In the genomic region with DNA sequence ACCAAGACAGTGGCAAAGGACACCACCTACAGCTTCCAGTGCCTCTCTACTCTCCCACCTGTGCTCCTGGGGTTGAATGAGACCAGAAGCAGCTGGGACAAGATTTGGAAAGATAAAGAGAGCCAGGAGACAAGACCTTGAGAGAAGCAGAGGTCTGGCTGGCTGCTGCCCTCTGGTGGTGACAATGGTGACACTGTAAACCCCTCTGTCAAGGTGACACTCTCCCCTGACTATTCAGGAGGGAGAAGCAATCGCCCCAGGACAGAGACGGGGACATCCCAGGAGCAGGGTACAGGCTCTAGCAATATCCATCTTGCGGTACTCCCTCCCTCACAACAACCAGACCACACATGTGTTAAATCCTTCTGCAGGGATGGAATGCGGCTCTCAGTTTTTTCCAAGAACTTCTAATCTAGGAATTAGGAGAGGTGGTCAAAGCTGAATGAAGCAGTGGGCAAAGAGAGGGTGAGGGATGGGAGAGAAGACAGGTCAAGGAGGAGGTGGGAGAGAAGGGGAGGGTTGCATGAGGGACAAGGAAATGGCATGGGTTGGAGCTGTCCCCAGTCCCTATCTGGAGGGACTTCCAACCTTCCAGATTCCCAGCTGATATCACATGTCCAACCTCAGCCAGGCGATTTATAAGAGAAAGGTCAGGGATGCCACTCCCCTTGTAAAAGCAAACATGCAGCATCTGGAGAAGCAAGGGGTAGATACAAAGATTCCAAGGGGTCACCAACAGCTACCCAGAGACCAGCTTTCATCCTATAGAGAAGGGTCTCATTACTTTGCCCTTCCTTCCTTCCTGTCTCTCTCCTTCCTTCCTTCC, we compare ENCODE assay signal across 1 cellular context.
TF ChIP-seq lines count a peak whose summit lies in the region.

No MANE protein-coding gene starts in this region.

TF ChIP-seq in H1, 55 proteins besides CTCF, POLR2A, EP300 and RAD21:
- TF ChIP-seq SIN3A (conservative IDR thresholded peaks at IDR 0.05 in 1 of 2, IDR thresholded peaks at IDR 0.05 in 1 of 2; ENCODE audit: low read depth in 1 of 2, low read length in 2 of 2) (peak in 1 of 2 experiments; percentile 71; a peak in 2 of 4 replicates), CEBPB (IDR thresholded peaks at IDR 0.05; ENCODE audit: low read depth, low read length) (no peak), EGR1 (IDR thresholded peaks at IDR 0.05; ENCODE audit: borderline replicate concordance, low read depth, low read length) (no peak)
- TF ChIP-seq, protein P1, sequence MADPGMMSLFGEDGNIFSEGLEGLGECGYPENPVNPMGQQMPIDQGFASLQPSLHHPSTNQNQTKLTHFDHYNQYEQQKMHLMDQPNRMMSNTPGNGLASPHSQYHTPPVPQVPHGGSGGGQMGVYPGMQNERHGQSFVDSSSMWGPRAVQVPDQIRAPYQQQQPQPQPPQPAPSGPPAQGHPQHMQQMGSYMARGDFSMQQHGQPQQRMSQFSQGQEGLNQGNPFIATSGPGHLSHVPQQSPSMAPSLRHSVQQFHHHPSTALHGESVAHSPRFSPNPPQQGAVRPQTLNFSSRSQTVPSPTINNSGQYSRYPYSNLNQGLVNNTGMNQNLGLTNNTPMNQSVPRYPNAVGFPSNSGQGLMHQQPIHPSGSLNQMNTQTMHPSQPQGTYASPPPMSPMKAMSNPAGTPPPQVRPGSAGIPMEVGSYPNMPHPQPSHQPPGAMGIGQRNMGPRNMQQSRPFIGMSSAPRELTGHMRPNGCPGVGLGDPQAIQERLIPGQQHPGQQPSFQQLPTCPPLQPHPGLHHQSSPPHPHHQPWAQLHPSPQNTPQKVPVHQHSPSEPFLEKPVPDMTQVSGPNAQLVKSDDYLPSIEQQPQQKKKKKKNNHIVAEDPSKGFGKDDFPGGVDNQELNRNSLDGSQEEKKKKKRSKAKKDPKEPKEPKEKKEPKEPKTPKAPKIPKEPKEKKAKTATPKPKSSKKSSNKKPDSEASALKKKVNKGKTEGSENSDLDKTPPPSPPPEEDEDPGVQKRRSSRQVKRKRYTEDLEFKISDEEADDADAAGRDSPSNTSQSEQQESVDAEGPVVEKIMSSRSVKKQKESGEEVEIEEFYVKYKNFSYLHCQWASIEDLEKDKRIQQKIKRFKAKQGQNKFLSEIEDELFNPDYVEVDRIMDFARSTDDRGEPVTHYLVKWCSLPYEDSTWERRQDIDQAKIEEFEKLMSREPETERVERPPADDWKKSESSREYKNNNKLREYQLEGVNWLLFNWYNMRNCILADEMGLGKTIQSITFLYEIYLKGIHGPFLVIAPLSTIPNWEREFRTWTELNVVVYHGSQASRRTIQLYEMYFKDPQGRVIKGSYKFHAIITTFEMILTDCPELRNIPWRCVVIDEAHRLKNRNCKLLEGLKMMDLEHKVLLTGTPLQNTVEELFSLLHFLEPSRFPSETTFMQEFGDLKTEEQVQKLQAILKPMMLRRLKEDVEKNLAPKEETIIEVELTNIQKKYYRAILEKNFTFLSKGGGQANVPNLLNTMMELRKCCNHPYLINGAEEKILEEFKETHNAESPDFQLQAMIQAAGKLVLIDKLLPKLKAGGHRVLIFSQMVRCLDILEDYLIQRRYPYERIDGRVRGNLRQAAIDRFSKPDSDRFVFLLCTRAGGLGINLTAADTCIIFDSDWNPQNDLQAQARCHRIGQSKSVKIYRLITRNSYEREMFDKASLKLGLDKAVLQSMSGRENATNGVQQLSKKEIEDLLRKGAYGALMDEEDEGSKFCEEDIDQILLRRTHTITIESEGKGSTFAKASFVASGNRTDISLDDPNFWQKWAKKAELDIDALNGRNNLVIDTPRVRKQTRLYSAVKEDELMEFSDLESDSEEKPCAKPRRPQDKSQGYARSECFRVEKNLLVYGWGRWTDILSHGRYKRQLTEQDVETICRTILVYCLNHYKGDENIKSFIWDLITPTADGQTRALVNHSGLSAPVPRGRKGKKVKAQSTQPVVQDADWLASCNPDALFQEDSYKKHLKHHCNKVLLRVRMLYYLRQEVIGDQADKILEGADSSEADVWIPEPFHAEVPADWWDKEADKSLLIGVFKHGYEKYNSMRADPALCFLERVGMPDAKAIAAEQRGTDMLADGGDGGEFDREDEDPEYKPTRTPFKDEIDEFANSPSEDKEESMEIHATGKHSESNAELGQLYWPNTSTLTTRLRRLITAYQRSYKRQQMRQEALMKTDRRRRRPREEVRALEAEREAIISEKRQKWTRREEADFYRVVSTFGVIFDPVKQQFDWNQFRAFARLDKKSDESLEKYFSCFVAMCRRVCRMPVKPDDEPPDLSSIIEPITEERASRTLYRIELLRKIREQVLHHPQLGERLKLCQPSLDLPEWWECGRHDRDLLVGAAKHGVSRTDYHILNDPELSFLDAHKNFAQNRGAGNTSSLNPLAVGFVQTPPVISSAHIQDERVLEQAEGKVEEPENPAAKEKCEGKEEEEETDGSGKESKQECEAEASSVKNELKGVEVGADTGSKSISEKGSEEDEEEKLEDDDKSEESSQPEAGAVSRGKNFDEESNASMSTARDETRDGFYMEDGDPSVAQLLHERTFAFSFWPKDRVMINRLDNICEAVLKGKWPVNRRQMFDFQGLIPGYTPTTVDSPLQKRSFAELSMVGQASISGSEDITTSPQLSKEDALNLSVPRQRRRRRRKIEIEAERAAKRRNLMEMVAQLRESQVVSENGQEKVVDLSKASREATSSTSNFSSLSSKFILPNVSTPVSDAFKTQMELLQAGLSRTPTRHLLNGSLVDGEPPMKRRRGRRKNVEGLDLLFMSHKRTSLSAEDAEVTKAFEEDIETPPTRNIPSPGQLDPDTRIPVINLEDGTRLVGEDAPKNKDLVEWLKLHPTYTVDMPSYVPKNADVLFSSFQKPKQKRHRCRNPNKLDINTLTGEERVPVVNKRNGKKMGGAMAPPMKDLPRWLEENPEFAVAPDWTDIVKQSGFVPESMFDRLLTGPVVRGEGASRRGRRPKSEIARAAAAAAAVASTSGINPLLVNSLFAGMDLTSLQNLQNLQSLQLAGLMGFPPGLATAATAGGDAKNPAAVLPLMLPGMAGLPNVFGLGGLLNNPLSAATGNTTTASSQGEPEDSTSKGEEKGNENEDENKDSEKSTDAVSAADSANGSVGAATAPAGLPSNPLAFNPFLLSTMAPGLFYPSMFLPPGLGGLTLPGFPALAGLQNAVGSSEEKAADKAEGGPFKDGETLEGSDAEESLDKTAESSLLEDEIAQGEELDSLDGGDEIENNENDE (IDR thresholded peaks at IDR 0.05; ENCODE audit: insufficient replicate concordance, low read length): no peak
